ENCODE assay signal across 23 cellular contexts in the genomic region with DNA sequence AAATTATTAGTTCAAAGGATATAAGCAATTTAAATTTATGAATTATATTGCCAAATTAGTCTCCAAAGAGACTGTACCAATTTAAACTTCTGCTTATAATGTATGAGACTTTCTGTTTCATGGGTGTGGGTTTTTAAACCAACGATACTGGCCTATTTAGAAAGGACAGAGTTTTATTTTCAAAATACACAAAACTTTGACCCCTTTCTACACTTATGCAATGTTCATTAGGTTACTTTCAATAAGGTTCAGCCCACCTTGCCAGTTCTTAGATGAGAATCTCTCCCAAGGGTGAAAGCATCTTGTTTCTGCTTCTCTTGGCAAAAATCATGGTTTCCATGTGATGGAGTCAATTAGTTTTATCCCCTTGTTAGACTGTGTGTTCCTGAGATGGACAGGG.
"Had no signal": no experiment of that assay in that cellular context is flagged by ENCODE, and none has a peak within 500 bp of the region (broad histone marks: within the 10 kb centered on the region; RNA-seq: fewer than 3 reads in every experiment).

No MANE protein-coding gene starts in this region.

- H3K4me1 ChIP-seq: SJCRH30 had no signal

- H3K4me3 ChIP-seq: cardiac muscle cell, Peyer's patch, SJCRH30 had no signal

- H3K4me2 ChIP-seq: SK-N-SH had no signal

- H3K9ac ChIP-seq: SK-N-SH had no signal

- H3K36me3 ChIP-seq: brain microvascular endothelial cell, cardiac muscle cell, Peyer's patch, SJCRH30 had no signal

- H3K27me3 ChIP-seq: brain microvascular endothelial cell, cardiac muscle cell, Peyer's patch had no signal

- H3K9me3 ChIP-seq: Peyer's patch, SJCRH30, SK-N-SH had no signal

- H3K9me2 ChIP-seq: SK-N-SH had no signal

- H3K27ac ChIP-seq: brain microvascular endothelial cell, cardiac muscle cell, Peyer's patch, RWPE1, SJCRH30, VCaP had no signal

- ATAC-seq: activated T-cell treated with anti-CD3 and anti-CD28 coated beads, Interleukin-2, amount 50 U/mL, for 4 hours had no signal

- DNase-seq: activated CD4-positive, alpha-beta memory T cell treated with anti-CD3 and anti-CD28 coated beads for 36 hours; activated CD4-positive, alpha-beta T cell treated with anti-CD3 and anti-CD28 coated beads, Interleukin-2, amount 10 ng/mL, durations not matched to agents 7 days and 5 days; activated CD4-positive, CD25-positive, alpha-beta regulatory T cell; activated CD8-positive, alpha-beta memory T cell treated with anti-CD3 and anti-CD28 coated beads for 24 hours; activated effector memory CD4-positive, alpha-beta T cell treated with anti-CD3 and anti-CD28 coated beads, Interleukin-2, amount 50 U/mL, for 16 hours; activated naive CD4-positive, alpha-beta T cell treated with anti-CD3 and anti-CD28 coated beads for 36 hours; activated T-cell treated with anti-CD3 and anti-CD28 coated beads, Interleukin-2, amount 50 U/mL, for 4 hours; amygdala; brain microvascular endothelial cell; MM.1S; NCI-H1105; NCI-H1436; NCI-H1694 treated with DMSO at 0.1 percent for 48 hours; NCI-H510A treated with DMSO at 0.1 percent for 48 hours; NCI-H69; Peyer's patch; Right ventricle myocardium superior; SJCRH30; SK-N-SH; T-helper 1 cell had no signal
